Comparison of ENCODE assay signal across 28 cellular contexts in the genomic region with DNA sequence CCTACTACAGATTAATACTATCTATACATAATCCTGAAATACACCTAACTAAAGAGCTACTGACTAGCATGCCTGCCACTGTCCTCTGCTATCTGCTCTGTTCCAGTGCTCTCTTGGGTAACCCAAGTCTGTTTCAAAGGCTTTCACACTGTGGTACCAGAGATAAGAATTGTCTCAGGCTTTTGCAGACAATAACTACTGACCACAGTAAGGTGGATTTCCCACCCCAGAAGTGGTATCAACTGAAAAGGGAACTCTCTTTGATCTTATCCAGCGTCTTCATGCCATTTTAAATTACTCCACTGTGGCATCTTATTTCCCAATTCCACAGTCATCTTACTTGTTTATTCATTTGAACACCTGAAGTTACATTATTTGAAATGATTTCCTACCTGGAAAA.
DNase-seq lines count a peak whose midpoint lies in the region; ATAC-seq, FAIRE-seq and TF ChIP-seq lines count a peak whose summit lies in the region.
"Had no signal": no experiment of that assay in that cellular context is flagged by ENCODE, and none has a peak within 500 bp of the region (broad histone marks: within the 10 kb centered on the region; RNA-seq: fewer than 3 reads in every experiment).

No MANE protein-coding gene starts in this region.

- no peak overlapping the region for H3K4me3 ChIP-seq in GM12878
- H3K4me3 ChIP-seq: cardiac muscle cell, coronary artery, GM23338, heart left ventricle, lower lobe of right lung, ovary, skin epidermis, tibial nerve had no signal

- no peak for TF ChIP-seq RAD21 in GM12878 (IDR thresholded peaks at IDR 0.05; ENCODE audit: insufficient read depth, low read depth, low read length)

- H3K27ac ChIP-seq in GM12878 (ENCODE audit: control insufficient read depth, insufficient read depth), result no peak overlapping the region
- H3K27ac ChIP-seq: cardiac muscle cell, coronary artery, lower lobe of right lung, ovary, tibial nerve, WERI-Rb-1 had no signal

- no peak for TF ChIP-seq CTCF in GM12878 (IDR thresholded peaks at IDR 0.05 in 2 of 3, conservative IDR thresholded peaks at IDR 0.05 in 1 of 3; ENCODE audit: control insufficient read depth in 2 of 3, extremely low read depth in 1 of 3, insufficient read depth in 1 of 3, low read depth in 3 of 3, low read length in 3 of 3)

- H3K27me3 Mint-ChIP-seq in stimulated activated naive CD8-positive, alpha-beta T cell treated with anti-CD3 and anti-CD28 coated beads, Interleukin-15, amount 100 ng/mL, for 72 hours, result no peaks in the 10 kb centered on the region
- H3K27me3 Mint-ChIP-seq: activated CD4-positive, alpha-beta T cell treated with anti-CD3 and anti-CD28 coated beads, Interleukin-2, amount 10 ng/mL, durations not matched to agents 7 days and 5 days; B cell had no signal

- H3K4me2 ChIP-seq in GM12878 (ENCODE audit: control insufficient read depth, insufficient read depth), result no peak overlapping the region
- H3K4me2 ChIP-seq: GM23338 had no signal

- no peaks in the 10 kb centered on the region for H3K9me3 Mint-ChIP-seq in stimulated activated naive CD8-positive, alpha-beta T cell treated with anti-CD3 and anti-CD28 coated beads, Interleukin-15, amount 100 ng/mL, for 72 hours
- H3K9me3 Mint-ChIP-seq: GM23338, HFFc6 had no signal

- H3K9me3 ChIP-seq in GM12878 (replicated peaks; ENCODE audit: control insufficient read depth, insufficient read depth, low read length), result no peaks in the 10 kb centered on the region
- H3K9me3 ChIP-seq: heart left ventricle, lower lobe of right lung, ovary, tibial nerve had no signal

- WGBS in GM12878 (ENCODE audit: insufficient coverage, insufficient replicate concordance, low lambda C conversion rate, missing lambda C conversion rate), result 95% methylated on average over 1 of the region's 1 CpG

- ATAC-seq in stimulated activated naive CD8-positive, alpha-beta T cell treated with anti-CD3 and anti-CD28 coated beads, Interleukin-15, amount 100 ng/mL, for 72 hours, result peak; percentile 77
- no peak for ATAC-seq in stimulated activated naive CD8-positive, alpha-beta T cell treated with anti-CD3 and anti-CD28 coated beads, Interleukin-15, Interleukin-2, amounts not matched to agents 100 U/mL and 50 U/mL, for 24 hours
- ATAC-seq in GM12878 (peak; percentile 75), HG02870 (IDR thresholded peaks at IDR 0.05; ENCODE audit: unreplicated experiment) (no peak)
- ATAC-seq: GM23338, heart left ventricle, lower lobe of right lung had no signal

- RAD21 ChIA-PET in GM12878 (lab: Charles Lee; ENCODE audit: unreplicated experiment), result interaction anchor here (0.6 kb wide), 1 partner anchor 122 kb away, joined by 3 read pairs; no protein-coding TSS in a partner anchor

- POLR2A ChIA-PET in GM12878 (lab: Charles Lee), result no interaction called here

- no peak for TF ChIP-seq EP300 in GM12878 (IDR thresholded peaks at IDR 0.05; ENCODE audit: borderline replicate concordance in 1 of 2, control insufficient read depth in 1 of 2, low read depth in 2 of 2, low read length in 2 of 2)

- CTCF ChIA-PET in GM12878 (lab: Yijun Ruan, JAX), result interaction anchor here (0.5 to 1.4 kb wide), 3 partner anchors 9 to 153 kb away, joined by 3 to 4 read pairs (median 3); no protein-coding TSS in a partner anchor

- TF ChIP-seq POLR2A in GM12878 (IDR thresholded peaks at IDR 0.05; ENCODE audit: low read depth, low read length), result no peak

- no peaks in the 10 kb centered on the region for H3K4me1 ChIP-seq in GM12878 (ENCODE audit: control insufficient read depth, insufficient read depth, low read length)

- SMC1A ChIA-PET in GM12878 (lab: Charles Lee; ENCODE audit: uncharacterized antibody, unreplicated experiment), result interaction anchor here (1.0 to 1.7 kb wide), 2 partner anchors 13 to 16 kb away, joined by 4 read pairs; no protein-coding TSS in a partner anchor

- no peak overlapping the region for H3K9ac ChIP-seq in GM12878 (ENCODE audit: control insufficient read depth, insufficient read depth, low read length)

- no peak for FAIRE-seq in GM12878 (lab: Jason Lieb, UNC)
- FAIRE-seq: A204.1 had no signal

- H3K4me3 Mint-ChIP-seq in stimulated activated naive CD8-positive, alpha-beta T cell treated with anti-CD3 and anti-CD28 coated beads, Interleukin-15, amount 100 ng/mL, for 72 hours, result no peak overlapping the region
- H3K4me3 Mint-ChIP-seq: activated CD4-positive, alpha-beta T cell treated with anti-CD3 and anti-CD28 coated beads, Interleukin-2, amount 10 ng/mL, durations not matched to agents 7 days and 5 days; B cell; GM23338; HFFc6 had no signal

- no peaks in the 10 kb centered on the region for H4K20me1 ChIP-seq in GM12878 (ENCODE audit: control insufficient read depth, insufficient read depth)

- in situ Hi-C loops in GM12878 (cut with MboI), result no loop called here

- peaks cover 0 to 19% of the 10 kb centered on the region in 2 experiments; a peak in 1 of 4 replicates for H3K36me3 ChIP-seq in GM12878 (ENCODE audit: control insufficient read depth in 2 of 2, insufficient read depth in 2 of 2, low read length in 1 of 2)
- H3K36me3 ChIP-seq: cardiac muscle cell, heart left ventricle, lower lobe of right lung, ovary, tibial nerve, WERI-Rb-1 had no signal

- H3K79me2 ChIP-seq in GM12878 (ENCODE audit: control insufficient read depth, insufficient read depth, low read length), result no peaks in the 10 kb centered on the region

- no peak for DNase-seq in stimulated activated naive CD8-positive, alpha-beta T cell treated with anti-CD3 and anti-CD28 coated beads, Interleukin-15, amount 100 ng/mL, for 72 hours
- no peak for DNase-seq in stimulated activated naive CD8-positive, alpha-beta T cell treated with anti-CD3 and anti-CD28 coated beads, Interleukin-15, Interleukin-2, amounts not matched to agents 100 U/mL and 50 U/mL, for 24 hours
- DNase-seq in OCI-M1 (lab: John Stamatoyannopoulos, UW) (peak; percentile 94), GM12878 (ENCODE audit: low read depth, low spot score) (no peak), COR-L47 (lab: John Stamatoyannopoulos, UW) (no peak)
- DNase-seq in activated CD8-positive, alpha-beta memory T cell treated with anti-CD3 and anti-CD28 coated beads, Interleukin-2, amount 50 U/mL, for 48 hours, result no peak
- no peak for DNase-seq in NK-92 treated with Interleukin-12 subunit alpha and Interleukin-12 subunit beta, amount 100 ng/mL, for 24 hours (lab: John Stamatoyannopoulos, UW)
- DNase-seq: activated CD4-positive, alpha-beta T cell treated with anti-CD3 and anti-CD28 coated beads, Interleukin-2, amount 10 ng/mL, durations not matched to agents 7 days and 5 days; anterior cingulate cortex; effector memory CD4-positive, alpha-beta T cell; GDM1; heart left ventricle; HFFc6; kidney glomerular epithelial cell; lower lobe of right lung; NCI-H1417 treated with DMSO at 0.1 percent for 48 hours; NCI-H2227 treated with DMSO at 0.1 percent for 48 hours; ovary; WERI-Rb-1 had no signal

- peaks cover 41% of the 10 kb centered on the region for H3K4me1 Mint-ChIP-seq in stimulated activated naive CD8-positive, alpha-beta T cell treated with anti-CD3 and anti-CD28 coated beads, Interleukin-15, amount 100 ng/mL, for 72 hours

- no peaks in the 10 kb centered on the region for H3K27me3 ChIP-seq in GM12878 (replicated peaks in 1 of 2; ENCODE audit: control insufficient read depth in 2 of 2, insufficient read depth in 2 of 2, low read length in 1 of 2)
- H3K27me3 ChIP-seq: cardiac muscle cell, heart left ventricle, ovary, tibial nerve had no signal

- H3K27ac Mint-ChIP-seq in stimulated activated naive CD8-positive, alpha-beta T cell treated with anti-CD3 and anti-CD28 coated beads, Interleukin-15, amount 100 ng/mL, for 72 hours, result no peak overlapping the region
- H3K27ac Mint-ChIP-seq: activated CD4-positive, alpha-beta T cell treated with anti-CD3 and anti-CD28 coated beads, Interleukin-2, amount 10 ng/mL, durations not matched to agents 7 days and 5 days; activated naive CD4-positive, alpha-beta T cell treated with anti-CD3 and anti-CD28 coated beads, Interleukin-2, amount 50 U/mL, for 72 hours; B cell; GM23338; HFFc6 had no signal

- no peak overlapping the region for H2AFZ ChIP-seq in GM12878 (ENCODE audit: control insufficient read depth, low read depth, low read length)
- H2AFZ ChIP-seq: GM23338 had no signal

- no TSS peak for BruUV-seq in GM12878 (replicated peaks; lab: Mats Ljungman, UMichigan)

- intact Hi-C loops in GM12878 (cut with micrococcal nuclease; ENCODE audit: unreplicated experiment), result no loop called here

TF ChIP-seq in GM12878, 131 proteins besides CTCF, POLR2A, EP300 and RAD21:
- TF ChIP-seq RUNX3 (IDR thresholded peaks at IDR 0.05; ENCODE audit: low read length), result peak; percentile 34; the same call in 1 of the 2 replicates
- TF ChIP-seq TCF7 (IDR thresholded peaks at IDR 0.05; ENCODE audit: borderline replicate concordance), result 0 out of 2 replicates have a peak, but pooled peaks have one; percentile 26
- TF ChIP-seq ATF7 (IDR thresholded peaks at IDR 0.05; ENCODE audit: low read depth), result no peak

Comparison
In these comparisons a context has a peak if more than half of its experiments do, and no peak if none do; other contexts are left out.
1. ATAC-seq: peak in stimulated activated naive CD8-positive, alpha-beta T cell treated with anti-CD3 and anti-CD28 coated beads, Interleukin-15, amount 100 ng/mL, for 72 hours (single experiment) and GM12878 (single experiment); none in stimulated activated naive CD8-positive, alpha-beta T cell treated with anti-CD3 and anti-CD28 coated beads, Interleukin-15, Interleukin-2, amounts not matched to agents 100 U/mL and 50 U/mL, for 24 hours (single experiment) and HG02870 (single experiment).